ENCODE assay signal across 1 cellular context in the genomic region with DNA sequence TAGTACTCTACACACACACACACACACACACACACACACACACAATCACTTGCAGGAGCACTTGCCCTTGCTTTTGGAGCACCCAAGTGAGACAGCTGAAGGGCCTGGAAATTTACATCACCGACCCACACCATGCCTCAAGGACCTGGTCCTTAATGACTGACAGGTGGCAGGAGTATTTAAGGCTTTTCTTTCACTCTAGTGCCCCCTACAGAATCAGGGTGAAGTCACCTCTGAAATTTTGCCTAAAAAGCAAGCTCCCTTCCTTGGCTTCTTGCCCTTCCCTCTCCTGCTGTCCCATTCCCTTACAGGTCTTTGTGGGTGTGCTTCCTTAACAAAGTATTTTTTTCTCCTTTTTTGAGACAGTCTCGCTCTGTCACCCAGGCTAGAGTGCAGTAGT.
TF ChIP-seq lines count a peak whose summit lies in the region.

No MANE protein-coding gene starts in this region.

TF ChIP-seq in HCT116, 20 proteins besides CTCF, POLR2A, EP300 and RAD21 (continued from another document):
- TF ChIP-seq, protein P1, sequence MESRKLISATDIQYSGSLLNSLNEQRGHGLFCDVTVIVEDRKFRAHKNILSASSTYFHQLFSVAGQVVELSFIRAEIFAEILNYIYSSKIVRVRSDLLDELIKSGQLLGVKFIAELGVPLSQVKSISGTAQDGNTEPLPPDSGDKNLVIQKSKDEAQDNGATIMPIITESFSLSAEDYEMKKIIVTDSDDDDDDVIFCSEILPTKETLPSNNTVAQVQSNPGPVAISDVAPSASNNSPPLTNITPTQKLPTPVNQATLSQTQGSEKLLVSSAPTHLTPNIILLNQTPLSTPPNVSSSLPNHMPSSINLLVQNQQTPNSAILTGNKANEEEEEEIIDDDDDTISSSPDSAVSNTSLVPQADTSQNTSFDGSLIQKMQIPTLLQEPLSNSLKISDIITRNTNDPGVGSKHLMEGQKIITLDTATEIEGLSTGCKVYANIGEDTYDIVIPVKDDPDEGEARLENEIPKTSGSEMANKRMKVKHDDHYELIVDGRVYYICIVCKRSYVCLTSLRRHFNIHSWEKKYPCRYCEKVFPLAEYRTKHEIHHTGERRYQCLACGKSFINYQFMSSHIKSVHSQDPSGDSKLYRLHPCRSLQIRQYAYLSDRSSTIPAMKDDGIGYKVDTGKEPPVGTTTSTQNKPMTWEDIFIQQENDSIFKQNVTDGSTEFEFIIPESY (IDR thresholded peaks at IDR 0.05; ENCODE audit: extremely low read depth, insufficient replicate concordance, low read length) = no peak
- no peak for TF ChIP-seq SP1 (IDR thresholded peaks at IDR 0.05; ENCODE audit: low read depth)
